In the genomic region with DNA sequence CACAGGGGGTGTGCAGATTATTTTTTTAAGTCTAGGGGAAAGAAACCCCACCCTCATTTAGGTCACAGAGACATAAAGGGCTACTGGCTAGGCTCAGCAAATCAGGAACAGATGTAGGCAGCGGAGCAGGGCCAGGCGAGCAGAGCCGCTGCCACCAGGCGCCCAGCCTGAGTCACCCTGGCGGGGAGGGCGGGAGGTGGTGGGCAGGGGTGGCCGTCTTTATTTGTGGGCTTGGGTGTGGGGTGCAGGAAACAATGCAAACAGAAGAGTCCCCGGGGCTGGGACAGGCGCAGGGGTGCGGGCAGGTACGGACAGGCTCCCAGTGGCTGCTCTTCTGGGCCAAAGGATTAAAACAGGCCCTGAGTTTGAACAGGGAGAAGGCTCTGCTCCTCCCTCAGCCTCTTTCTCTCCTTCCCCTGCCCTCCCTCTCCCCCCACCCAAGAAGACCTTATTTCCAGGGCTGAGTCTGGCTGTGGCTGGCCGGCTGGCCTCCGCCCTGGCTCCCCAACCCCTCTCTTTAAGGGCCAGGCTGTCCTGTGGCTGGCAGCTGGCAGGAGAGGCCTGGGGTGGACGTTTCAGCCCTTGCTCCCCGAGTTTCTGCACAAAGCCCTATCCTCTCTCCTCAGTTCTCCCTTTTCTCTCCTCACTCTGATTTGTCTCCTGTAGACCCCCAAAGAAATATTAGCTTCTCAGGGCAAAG, we compare ENCODE assay signal across 13 cellular contexts.
DNase-seq lines count a peak whose midpoint lies in the region; ATAC-seq, FAIRE-seq and TF ChIP-seq lines count a peak whose summit lies in the region.
"Had no signal": no experiment of that assay in that cellular context is flagged by ENCODE, and none has a peak within 500 bp of the region (broad histone marks: within the 10 kb centered on the region; RNA-seq: fewer than 3 reads in every experiment).

No MANE protein-coding gene starts in this region.

- peaks cover 10% of the 10 kb centered on the region for H3K4me1 ChIP-seq in adipocyte (ENCODE audit: control insufficient read depth, insufficient read depth, low read length)
- H3K4me1 ChIP-seq in right cardiac atrium (ENCODE audit: control insufficient read depth, insufficient read depth, low read length): no peaks in the 10 kb centered on the region
- H3K4me1 ChIP-seq in skeletal muscle tissue (ENCODE audit: control insufficient read depth in 3 of 3, insufficient read depth in 3 of 3, low read length in 3 of 3): peaks cover 12 to 13% (median 13%) of the 10 kb centered on the region in 3 donors
- H3K4me1 ChIP-seq in naive thymus-derived CD4-positive, alpha-beta T cell (ENCODE audit: control insufficient read depth in 2 of 2, insufficient read depth in 2 of 2, low read length in 2 of 2): no peaks in the 10 kb centered on the region
- H3K4me1 ChIP-seq in kidney (ENCODE audit: control insufficient read depth in 1 of 2, insufficient read depth in 1 of 2, low read depth in 1 of 2, low read length in 2 of 2): no peaks in the 10 kb centered on the region

- peak; percentile 33 to 76 for ATAC-seq in right cardiac atrium
- ATAC-seq in naive thymus-derived CD4-positive, alpha-beta T cell: no peak
- ATAC-seq in HG03045 (IDR thresholded peaks at IDR 0.05; ENCODE audit: unreplicated experiment): no peak

- H3K9ac ChIP-seq in adipocyte (ENCODE audit: low read length): peak overlapping the region; percentile 21
- H3K9ac ChIP-seq in skeletal muscle tissue (ENCODE audit: low read depth in 1 of 3, low read length in 3 of 3): no peak overlapping the region
- no peak overlapping the region for H3K9ac ChIP-seq in kidney (ENCODE audit: low read length in 2 of 2)

- intact Hi-C loops in right cardiac atrium (cut with DNase I) (no loop called here), kidney (cut with DNase I) (no loop called here)
- intact Hi-C loops in naive thymus-derived CD4-positive, alpha-beta T cell (cut with micrococcal nuclease): no loop called here

- no peak overlapping the region for H3K4me3 Mint-ChIP-seq in naive thymus-derived CD4-positive, alpha-beta T cell
- H3K4me3 Mint-ChIP-seq: HFFc6 had no signal

- H3K27ac ChIP-seq in right cardiac atrium (ENCODE audit: low read length) (no peak overlapping the region), skeletal muscle tissue (ENCODE audit: low read depth, low read length) (peak overlapping the region; percentile 44), kidney (ENCODE audit: low read depth in 2 of 2, low read length in 2 of 2) (peak overlapping the region in 1 of 2 donors; percentile 5)
- no peak overlapping the region for H3K27ac ChIP-seq in naive thymus-derived CD4-positive, alpha-beta T cell (ENCODE audit: low read depth, low read length)

- H3K27me3 ChIP-seq in adipocyte (replicated peaks; ENCODE audit: control insufficient read depth, insufficient read depth, low read length) (no peaks in the 10 kb centered on the region), right cardiac atrium (ENCODE audit: control insufficient read depth, insufficient read depth) (no peaks in the 10 kb centered on the region), skeletal muscle tissue (ENCODE audit: control insufficient read depth in 3 of 3, insufficient read depth in 3 of 3, low read length in 3 of 3) (no peaks in the 10 kb centered on the region)
- H3K27me3 ChIP-seq in naive thymus-derived CD4-positive, alpha-beta T cell (ENCODE audit: control insufficient read depth in 2 of 2, insufficient read depth in 2 of 2, low read length in 2 of 2): no peaks in the 10 kb centered on the region

- no peak overlapping the region for H3K27ac Mint-ChIP-seq in naive thymus-derived CD4-positive, alpha-beta T cell
- H3K27ac Mint-ChIP-seq: HFFc6 had no signal

- H3K9me3 ChIP-seq in adipocyte (ENCODE audit: control insufficient read depth, low read length): no peaks in the 10 kb centered on the region
- H3K9me3 ChIP-seq in right cardiac atrium (ENCODE audit: control insufficient read depth, low read length): no peaks in the 10 kb centered on the region
- H3K9me3 ChIP-seq in skeletal muscle tissue (ENCODE audit: control insufficient read depth in 3 of 3, low read length in 3 of 3): no peaks in the 10 kb centered on the region
- no peaks in the 10 kb centered on the region for H3K9me3 ChIP-seq in naive thymus-derived CD4-positive, alpha-beta T cell (ENCODE audit: control insufficient read depth in 2 of 3, low read length in 3 of 3)
- H3K9me3 ChIP-seq in kidney (ENCODE audit: control insufficient read depth in 1 of 2, low read length in 2 of 2): no peaks in the 10 kb centered on the region

- peaks cover 0 to 2% (median 0%) of the 10 kb centered on the region in 7 donors for H3K4me1 Mint-ChIP-seq in naive thymus-derived CD4-positive, alpha-beta T cell

- CTCF ChIA-PET in HEK293T (lab: Yijun Ruan, JAX): no interaction called here
- CTCF ChIA-PET in naive thymus-derived CD4-positive, alpha-beta T cell (lab: Charles Lee): no interaction called here

- peak; percentile 4 for DNase-seq in EH (ENCODE audit: low read depth)
- DNase-seq in adipocyte (ENCODE audit: low read depth): peak; percentile 42
- peak in 1 of 3 donors; percentile 34 for DNase-seq in right cardiac atrium
- DNase-seq in HEK293T (ENCODE audit: extremely low spot score): no peak
- DNase-seq in naive thymus-derived CD4-positive, alpha-beta T cell: no peak
- DNase-seq in kidney: no peak
- DNase-seq: EL, HFFc6, NCI-H1105 treated with DMSO at 0.1 percent for 48 hours, NCI-H446 had no signal

- POLR2A ChIA-PET in HEK293T (lab: Yijun Ruan, JAX): no interaction called here
- POLR2A ChIA-PET in naive thymus-derived CD4-positive, alpha-beta T cell (lab: Charles Lee): no interaction called here

- peaks cover 0 to 31% (median 14%) of the 10 kb centered on the region in 5 donors for H3K27me3 Mint-ChIP-seq in naive thymus-derived CD4-positive, alpha-beta T cell

- FAIRE-seq in kidney (lab: Jason Lieb, UNC): no peak
- FAIRE-seq: endothelial cell of umbilical vein had no signal

- H3K36me3 Mint-ChIP-seq in naive thymus-derived CD4-positive, alpha-beta T cell: no peaks in the 10 kb centered on the region

- H3K9me3 Mint-ChIP-seq in naive thymus-derived CD4-positive, alpha-beta T cell: no peaks in the 10 kb centered on the region
- H3K9me3 Mint-ChIP-seq: HFFc6 had no signal

- H3K4me3 ChIP-seq in adipocyte (ENCODE audit: low read length) (no peak overlapping the region), right cardiac atrium (ENCODE audit: low read length) (no peak overlapping the region), skeletal muscle tissue (ENCODE audit: low read length in 3 of 3) (no peak overlapping the region), kidney (ENCODE audit: low read length in 2 of 2) (no peak overlapping the region)
- no peak overlapping the region for H3K4me3 ChIP-seq in naive thymus-derived CD4-positive, alpha-beta T cell (ENCODE audit: low read length)

- no peak for TF ChIP-seq CTCF in kidney (IDR thresholded peaks at IDR 0.05; ENCODE audit: borderline replicate concordance, extremely low read depth, insufficient read depth)

- 82% methylated on average over 15 of the region's 15 CpGs for WGBS in right cardiac atrium

- H3K36me3 ChIP-seq in adipocyte (ENCODE audit: control insufficient read depth, insufficient read depth, low read length, severe bottlenecking) (no peaks in the 10 kb centered on the region), skeletal muscle tissue (ENCODE audit: control insufficient read depth in 3 of 3, insufficient read depth in 3 of 3, low read length in 3 of 3) (no peaks in the 10 kb centered on the region), kidney (ENCODE audit: control insufficient read depth in 1 of 2, insufficient read depth in 2 of 2, low read length in 2 of 2) (no peaks in the 10 kb centered on the region)
- no peaks in the 10 kb centered on the region for H3K36me3 ChIP-seq in naive thymus-derived CD4-positive, alpha-beta T cell (ENCODE audit: control insufficient read depth in 2 of 3, insufficient read depth in 3 of 3, low read length in 3 of 3)

TF ChIP-seq in HEK293T, 16 proteins besides CTCF, POLR2A, EP300 and RAD21:
- TF ChIP-seq SUZ12 (IDR thresholded peaks at IDR 0.05) (no peak), NFRKB (IDR thresholded peaks at IDR 0.05) (no peak), L3MBTL2 (conservative IDR thresholded peaks at IDR 0.05) (no peak), TARDBP (IDR thresholded peaks at IDR 0.05) (no peak), BHLHE40 (IDR thresholded peaks at IDR 0.05; ENCODE audit: borderline replicate concordance) (no peak), FOXM1 (IDR thresholded peaks at IDR 0.05; ENCODE audit: borderline replicate concordance) (no peak), ARNT (IDR thresholded peaks at IDR 0.05) (no peak), ELF4 (IDR thresholded peaks at IDR 0.05) (no peak), SP1 (IDR thresholded peaks at IDR 0.05) (no peak), ZNF384 (IDR thresholded peaks at IDR 0.05) (no peak), FOXA1 (IDR thresholded peaks at IDR 0.05) (no peak), FOXK2 (IDR thresholded peaks at IDR 0.05) (no peak), HDGF (IDR thresholded peaks at IDR 0.05; ENCODE audit: borderline replicate concordance) (no peak), CTBP1 (IDR thresholded peaks at IDR 0.05; ENCODE audit: borderline replicate concordance) (no peak), LEF1 (IDR thresholded peaks at IDR 0.05; ENCODE audit: borderline replicate concordance) (no peak)
- TF ChIP-seq, protein P1, sequence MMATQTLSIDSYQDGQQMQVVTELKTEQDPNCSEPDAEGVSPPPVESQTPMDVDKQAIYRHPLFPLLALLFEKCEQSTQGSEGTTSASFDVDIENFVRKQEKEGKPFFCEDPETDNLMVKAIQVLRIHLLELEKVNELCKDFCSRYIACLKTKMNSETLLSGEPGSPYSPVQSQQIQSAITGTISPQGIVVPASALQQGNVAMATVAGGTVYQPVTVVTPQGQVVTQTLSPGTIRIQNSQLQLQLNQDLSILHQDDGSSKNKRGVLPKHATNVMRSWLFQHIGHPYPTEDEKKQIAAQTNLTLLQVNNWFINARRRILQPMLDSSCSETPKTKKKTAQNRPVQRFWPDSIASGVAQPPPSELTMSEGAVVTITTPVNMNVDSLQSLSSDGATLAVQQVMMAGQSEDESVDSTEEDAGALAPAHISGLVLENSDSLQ (IDR thresholded peaks at IDR 0.05): no peak

Comparison
In these comparisons a context has a peak if more than half of its experiments do, and no peak if none do; other contexts are left out.
1. DNase-seq: peak in EH (single experiment) and adipocyte (single experiment); none in HEK293T (single experiment), naive thymus-derived CD4-positive, alpha-beta T cell (0 of 9) and kidney (single experiment).
2. ATAC-seq: peak in right cardiac atrium (2 of 2); none in naive thymus-derived CD4-positive, alpha-beta T cell (single experiment) and HG03045 (single experiment).